ENCODE assay signal across 28 cellular contexts in the genomic region with DNA sequence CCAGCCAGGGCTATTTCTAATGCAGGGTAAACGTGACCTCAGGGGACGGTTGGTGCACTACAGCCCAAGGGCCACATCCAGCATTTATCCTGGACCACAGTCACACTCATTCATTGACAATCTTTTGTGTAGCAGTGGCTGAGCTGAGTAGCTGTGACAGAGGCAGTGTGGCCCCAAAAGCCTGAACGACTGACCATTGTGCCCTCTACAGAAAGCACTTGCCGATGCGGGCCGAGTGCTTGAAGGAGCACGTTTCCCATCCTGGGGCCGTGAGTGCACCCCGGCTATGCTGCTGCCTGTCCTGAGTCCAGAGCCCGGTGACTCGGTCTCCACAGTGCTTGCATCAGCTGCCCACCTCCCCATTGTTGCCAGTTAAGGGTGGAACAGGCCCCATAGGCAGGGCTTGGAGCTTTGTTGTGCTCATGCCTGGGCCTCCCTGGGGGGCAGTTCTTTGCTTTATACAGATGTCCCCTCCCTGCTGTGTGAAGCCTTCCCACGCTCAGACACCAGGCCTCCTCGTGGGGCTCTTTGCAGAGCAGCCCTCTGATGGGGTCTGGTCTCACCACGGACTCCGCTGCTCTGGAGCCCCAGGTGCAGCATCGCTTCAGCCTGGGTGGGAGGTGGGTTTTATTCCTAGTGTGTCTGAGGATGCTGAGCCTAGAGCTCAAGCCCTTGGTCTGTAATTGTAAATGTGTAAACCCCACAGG. TPM values are rescaled to one million over a fixed set of nuclear protein-coding genes. Genes with fewer than 3 reads are reported as not detected.
A peak's percentile ranks its signal among the peaks of the same experiment; 100 is the strongest.
DNase-seq lines count a peak whose midpoint lies in the region; ATAC-seq and TF ChIP-seq lines count a peak whose summit lies in the region.
"Had no signal": no experiment of that assay in that cellular context is flagged by ENCODE, and none has a peak within 500 bp of the region (broad histone marks: within the 10 kb centered on the region; RNA-seq: fewer than 3 reads in every experiment).

No MANE protein-coding gene starts in this region.

- POLR2A ChIA-PET in activated CD4-positive, alpha-beta memory T cell treated with anti-CD3 and anti-CD28 coated beads for 36 hours (lab: Charles Lee), result no interaction called here
- POLR2A ChIA-PET in activated CD4-positive, alpha-beta memory T cell treated with anti-CD3 and anti-CD28 coated beads, Interleukin-2, amount 10 ng/mL, durations not matched to agents 7 days and 5 days (lab: Charles Lee), result interaction anchor here (2.3 kb wide), 1 partner anchor 13 kb away, joined by 9 read pairs; the partner anchor contains the start of gene SNRPA1
- POLR2A ChIA-PET in HCT116 (lab: Charles Lee), result no interaction called here

- H3K4me3 ChIP-seq in HCT116 (replicated peaks in 1 of 2; ENCODE audit: low read depth in 1 of 2, low read length in 2 of 2), result no peak overlapping the region
- no peak overlapping the region for H3K4me3 ChIP-seq in stomach
- H3K4me3 ChIP-seq: A549, body of pancreas, left lung, upper lobe of left lung had no signal

- H3K9me3 ChIP-seq in HCT116 (ENCODE audit: control insufficient read depth in 1 of 2, insufficient read depth in 1 of 2, low read depth in 1 of 2, low read length in 2 of 2) (no peaks in the 10 kb centered on the region), stomach (no peaks in the 10 kb centered on the region)
- H3K9me3 ChIP-seq: A549, body of pancreas, left lung, upper lobe of left lung had no signal

- H3K27ac Mint-ChIP-seq in activated CD4-positive, alpha-beta memory T cell treated with anti-CD3 and anti-CD28 coated beads for 36 hours, result no peak overlapping the region
- H3K27ac Mint-ChIP-seq in activated CD4-positive, alpha-beta memory T cell treated with anti-CD3 and anti-CD28 coated beads, Interleukin-2, amount 10 ng/mL, durations not matched to agents 7 days and 5 days, result no peak overlapping the region
- no peak overlapping the region for H3K27ac Mint-ChIP-seq in activated T-helper 17 cell treated with anti-CD3 and anti-CD28 coated beads, Interleukin-2, amount 50 U/mL, for 72 hours
- H3K27ac Mint-ChIP-seq: activated CD4-positive, alpha-beta T cell treated with anti-CD3 and anti-CD28 coated beads, Interleukin-2, amount 10 ng/mL, durations not matched to agents 24 days and 14 days; activated naive CD4-positive, alpha-beta T cell treated with anti-CD3 and anti-CD28 coated beads for 36 hours; activated T-cell treated with anti-CD3 and anti-CD28 coated beads, Interleukin-2, amount 50 U/mL, for 72 hours; CD4-positive, CD25-positive, alpha-beta regulatory T cell; mesothelial cell of epicardium had no signal

- H4K20me1 ChIP-seq in HCT116 (ENCODE audit: insufficient read depth), result no peaks in the 10 kb centered on the region

- H3K4me2 ChIP-seq in HCT116 (ENCODE audit: low read length), result no peak overlapping the region
- H3K4me2 ChIP-seq: A549 had no signal

- no peak overlapping the region for H2AFZ ChIP-seq in HCT116 (ENCODE audit: low read depth, low read length, poor library complexity, severe bottlenecking)

- H3K27me3 ChIP-seq in HCT116 (ENCODE audit: insufficient read depth, low read length) (no peaks in the 10 kb centered on the region), stomach (peaks cover 0 to 14% (median 0%) of the 10 kb centered on the region in 3 donors)
- H3K27me3 ChIP-seq: body of pancreas, left lung, upper lobe of left lung had no signal

- H3K9ac ChIP-seq in HCT116 (ENCODE audit: low read length), result no peak overlapping the region

- no peak overlapping the region for H3K4me3 Mint-ChIP-seq in activated CD4-positive, alpha-beta memory T cell treated with anti-CD3 and anti-CD28 coated beads for 36 hours
- H3K4me3 Mint-ChIP-seq in activated CD4-positive, alpha-beta memory T cell treated with anti-CD3 and anti-CD28 coated beads, Interleukin-2, amount 10 ng/mL, durations not matched to agents 7 days and 5 days, result no peak overlapping the region
- H3K4me3 Mint-ChIP-seq in activated T-helper 17 cell treated with anti-CD3 and anti-CD28 coated beads, Interleukin-2, amount 50 U/mL, for 72 hours, result no peak overlapping the region
- H3K4me3 Mint-ChIP-seq: activated CD4-positive, alpha-beta T cell treated with anti-CD3 and anti-CD28 coated beads, Interleukin-2, amount 10 ng/mL, durations not matched to agents 24 days and 14 days; activated naive CD4-positive, alpha-beta T cell treated with anti-CD3 and anti-CD28 coated beads for 36 hours; activated T-cell treated with anti-CD3 and anti-CD28 coated beads, Interleukin-2, amount 50 U/mL, for 72 hours; CD4-positive, CD25-positive, alpha-beta regulatory T cell; central memory CD8-positive, alpha-beta T cell; mesothelial cell of epicardium; naive B cell had no signal

- peak; percentile 2 for DNase-seq in activated CD4-positive, alpha-beta memory T cell treated with anti-CD3 and anti-CD28 coated beads for 36 hours
- no peak for DNase-seq in activated CD4-positive, alpha-beta memory T cell treated with anti-CD3 and anti-CD28 coated beads, Interleukin-2, amount 10 ng/mL, durations not matched to agents 7 days and 5 days
- DNase-seq in HCT116 (ENCODE audit: low read depth, low spot score) (no peak), left colon (peak in 1 of 2 donors; percentile 1), stomach (peak; percentile 17), GM19238 (ENCODE audit: insufficient read length, low spot score) (no peak)
- DNase-seq: activated CD4-positive, alpha-beta T cell treated with anti-CD3 and anti-CD28 coated beads, Interleukin-2, amount 10 ng/mL, durations not matched to agents 24 days and 14 days; activated naive CD4-positive, alpha-beta T cell treated with anti-CD3 and anti-CD28 coated beads for 36 hours; activated T-cell treated with anti-CD3 and anti-CD28 coated beads, Interleukin-2, amount 50 U/mL, for 72 hours; CD4-positive, CD25-positive, alpha-beta regulatory T cell; glutamatergic neuron; GOT3; naive B cell; NCI-H2081 treated with DMSO at 0.1 percent for 48 hours; NCI-H446; NCI-H774; nucleus accumbens; stimulated activated CD4-positive, alpha-beta T cell treated with anti-CD3 and anti-CD28 coated beads, Interleukin-15, amount 100 ng/mL, for 24 hours; stimulated activated CD4-positive, alpha-beta T cell treated with anti-CD3 and anti-CD28 coated beads, Interleukin-4, amount 100 ng/mL, for 4 hours; WERI-Rb-1 had no signal

- H3K36me3 Mint-ChIP-seq in activated CD4-positive, alpha-beta memory T cell treated with anti-CD3 and anti-CD28 coated beads for 36 hours, result no peaks in the 10 kb centered on the region
- no peaks in the 10 kb centered on the region for H3K36me3 Mint-ChIP-seq in activated CD4-positive, alpha-beta memory T cell treated with anti-CD3 and anti-CD28 coated beads, Interleukin-2, amount 10 ng/mL, durations not matched to agents 7 days and 5 days (ENCODE audit: low read depth)
- H3K36me3 Mint-ChIP-seq in activated T-helper 17 cell treated with anti-CD3 and anti-CD28 coated beads, Interleukin-2, amount 50 U/mL, for 72 hours (ENCODE audit: low read depth), result no peaks in the 10 kb centered on the region
- H3K36me3 Mint-ChIP-seq: CD4-positive, CD25-positive, alpha-beta regulatory T cell; mesothelial cell of epicardium; naive B cell had no signal

- 80 to 95% (median 83%) methylated on average over 9 to 16 of the region's 16 CpGs for WGBS in stomach, 5 donors

- H3K79me2 ChIP-seq in HCT116 (ENCODE audit: insufficient read depth, low read length), result no peaks in the 10 kb centered on the region

- H3K36me3 ChIP-seq in HCT116 (ENCODE audit: control insufficient read depth in 1 of 2, insufficient read depth in 2 of 2, low read length in 2 of 2) (no peaks in the 10 kb centered on the region), stomach (peaks cover 0 to 18% (median 0%) of the 10 kb centered on the region in 4 donors)
- H3K36me3 ChIP-seq: left lung, upper lobe of left lung, WERI-Rb-1 had no signal

- no peak for TF ChIP-seq EP300 in stomach (IDR thresholded peaks at IDR 0.05)

- no peaks in the 10 kb centered on the region for H3K27me3 Mint-ChIP-seq in activated CD4-positive, alpha-beta memory T cell treated with anti-CD3 and anti-CD28 coated beads for 36 hours
- H3K27me3 Mint-ChIP-seq in activated CD4-positive, alpha-beta memory T cell treated with anti-CD3 and anti-CD28 coated beads, Interleukin-2, amount 10 ng/mL, durations not matched to agents 7 days and 5 days, result no peaks in the 10 kb centered on the region
- no peaks in the 10 kb centered on the region for H3K27me3 Mint-ChIP-seq in activated T-helper 17 cell treated with anti-CD3 and anti-CD28 coated beads, Interleukin-2, amount 50 U/mL, for 72 hours
- H3K27me3 Mint-ChIP-seq: activated CD4-positive, alpha-beta T cell treated with anti-CD3 and anti-CD28 coated beads, Interleukin-2, amount 10 ng/mL, durations not matched to agents 24 days and 14 days had no signal

- no peak overlapping the region for H3K27ac ChIP-seq in HCT116 (ENCODE audit: low read depth, low read length)
- no peak overlapping the region for H3K27ac ChIP-seq in stomach
- H3K27ac ChIP-seq: A549, body of pancreas, left lung, upper lobe of left lung, WERI-Rb-1 had no signal

- RAD21 ChIA-PET in HCT116 (lab: Charles Lee; ENCODE audit: low non-redundant PET in 1 of 2, low total read pairs in 2 of 2, uncharacterized antibody in 2 of 2, unreplicated experiment in 2 of 2), result no interaction called here

- TF ChIP-seq CTCF in HCT116 (IDR thresholded peaks at IDR 0.05 in 2 of 3, conservative IDR thresholded peaks at IDR 0.05 in 1 of 3; ENCODE audit: borderline replicate concordance in 1 of 3, insufficient read depth in 1 of 3, low read depth in 2 of 3, low read length in 2 of 3) (no peak), stomach (IDR thresholded peaks at IDR 0.05) (no peak)

- no peak for TF ChIP-seq RAD21 in HCT116 (IDR thresholded peaks at IDR 0.05; ENCODE audit: low read depth)

- ATAC-seq in HCT116 (0 out of 2 replicates have a peak, but pooled peaks have one; percentile 13), left colon (peak; percentile 7), GM21528 (IDR thresholded peaks at IDR 0.05; ENCODE audit: low FRiP score, unreplicated experiment) (no peak)
- no peak for ATAC-seq in activated T-helper 17 cell treated with anti-CD3 and anti-CD28 coated beads, Interleukin-2, amount 50 U/mL, for 72 hours (replicated peaks)
- ATAC-seq: activated T-cell treated with anti-CD3 and anti-CD28 coated beads, Interleukin-2, amount 50 U/mL, for 72 hours; body of pancreas; left lung had no signal

- no TSS peak for BruUV-seq in HCT116 (replicated peaks; lab: Mats Ljungman, UMichigan)

- intact Hi-C loops in activated CD4-positive, alpha-beta memory T cell treated with anti-CD3 and anti-CD28 coated beads for 36 hours (cut with micrococcal nuclease), result no loop called here
- intact Hi-C loops in HCT116 (cut with micrococcal nuclease) (no loop called here), left colon (cut with DNase I, micrococcal nuclease) (no loop called here), stomach (cut with DNase I; ENCODE audit: low total_unique reads) (loop anchor here (10.0 kb wide), 1 partner anchor 197 kb away; no protein-coding TSS in a partner anchor)

- H3K9me2 ChIP-seq in HCT116 (ENCODE audit: insufficient read depth), result no peaks in the 10 kb centered on the region

- no peaks in the 10 kb centered on the region for H3K9me3 Mint-ChIP-seq in activated CD4-positive, alpha-beta memory T cell treated with anti-CD3 and anti-CD28 coated beads for 36 hours
- H3K9me3 Mint-ChIP-seq in activated CD4-positive, alpha-beta memory T cell treated with anti-CD3 and anti-CD28 coated beads, Interleukin-2, amount 10 ng/mL, durations not matched to agents 7 days and 5 days, result no peaks in the 10 kb centered on the region
- no peaks in the 10 kb centered on the region for H3K9me3 Mint-ChIP-seq in activated T-helper 17 cell treated with anti-CD3 and anti-CD28 coated beads, Interleukin-2, amount 50 U/mL, for 72 hours
- H3K9me3 Mint-ChIP-seq: activated CD4-positive, alpha-beta T cell treated with anti-CD3 and anti-CD28 coated beads, Interleukin-2, amount 10 ng/mL, durations not matched to agents 24 days and 14 days; activated naive CD4-positive, alpha-beta T cell treated with anti-CD3 and anti-CD28 coated beads for 36 hours; activated T-cell treated with anti-CD3 and anti-CD28 coated beads, Interleukin-2, amount 50 U/mL, for 72 hours; CD4-positive, CD25-positive, alpha-beta regulatory T cell; central memory CD8-positive, alpha-beta T cell; mesothelial cell of epicardium; naive B cell had no signal

- H3K4me1 Mint-ChIP-seq in activated CD4-positive, alpha-beta memory T cell treated with anti-CD3 and anti-CD28 coated beads for 36 hours (ENCODE audit: low read depth), result no peaks in the 10 kb centered on the region
- H3K4me1 Mint-ChIP-seq in activated CD4-positive, alpha-beta memory T cell treated with anti-CD3 and anti-CD28 coated beads, Interleukin-2, amount 10 ng/mL, durations not matched to agents 7 days and 5 days, result no peaks in the 10 kb centered on the region
- no peaks in the 10 kb centered on the region for H3K4me1 Mint-ChIP-seq in activated T-helper 17 cell treated with anti-CD3 and anti-CD28 coated beads, Interleukin-2, amount 50 U/mL, for 72 hours
- H3K4me1 Mint-ChIP-seq: CD4-positive, CD25-positive, alpha-beta regulatory T cell; central memory CD8-positive, alpha-beta T cell; mesothelial cell of epicardium had no signal

- TF ChIP-seq POLR2A in HCT116 (IDR thresholded peaks at IDR 0.05; ENCODE audit: borderline replicate concordance, extremely low read depth, insufficient read depth, insufficient read length) (no peak), stomach (IDR thresholded peaks at IDR 0.05) (no peak)

- H3K4me1 ChIP-seq in HCT116 (ENCODE audit: control insufficient read depth in 1 of 2, insufficient read depth in 2 of 2, low read length in 2 of 2), result no peaks in the 10 kb centered on the region
- no peaks in the 10 kb centered on the region for H3K4me1 ChIP-seq in stomach
- H3K4me1 ChIP-seq: A549, body of pancreas, left lung, upper lobe of left lung had no signal

- CTCF ChIA-PET in activated CD4-positive, alpha-beta memory T cell treated with anti-CD3 and anti-CD28 coated beads for 36 hours (lab: Charles Lee), result interaction anchor here (0.7 kb wide), 1 partner anchor 333 kb away, joined by 3 read pairs; no protein-coding TSS in a partner anchor
- CTCF ChIA-PET in activated CD4-positive, alpha-beta memory T cell treated with anti-CD3 and anti-CD28 coated beads, Interleukin-2, amount 10 ng/mL, durations not matched to agents 7 days and 5 days (lab: Charles Lee), result interaction anchor here (1.3 to 1.8 kb wide), 2 partner anchors 11 to 12 kb away, joined by 3 to 5 read pairs; no protein-coding TSS in a partner anchor
- CTCF ChIA-PET in HCT116 (lab: Charles Lee), result no interaction called here

RNA-seq across cellular contexts. Expression of gene SNRPA1, which starts 13.0 kb away (rescaled TPM):
- total RNA-seq in activated CD4-positive, alpha-beta memory T cell treated with anti-CD3 and anti-CD28 coated beads for 36 hours, result 100 to 1,000 TPM; 167 to 173 TPM
- total RNA-seq in activated CD4-positive, alpha-beta memory T cell treated with anti-CD3 and anti-CD28 coated beads, Interleukin-2, amount 10 ng/mL, durations not matched to agents 7 days and 5 days, result 100 to 1,000 TPM; 107 to 113 TPM
- total RNA-seq in HCT116 (2021; ENCODE audit: unreplicated experiment) (104 TPM), left colon (10 to 100 TPM; 44.7 to 48.2 TPM), stomach (10 to 100 TPM in 4 of 5 donors, 1 to 10 TPM in 1; 3.5 to 75.6 (median 32.1) TPM)
- polyA plus RNA-seq in HCT116 (2012), result 54.3 and 64.9 TPM in 2 replicates
- polyA plus RNA-seq in stomach, result 10 to 100 TPM; 58.9 to 61.7 (median 59.1) TPM
- 100 to 1,000 TPM; 127 to 174 TPM for total RNA-seq in activated T-helper 17 cell treated with anti-CD3 and anti-CD28 coated beads, Interleukin-2, amount 50 U/mL, for 72 hours

RNA-seq across cellular contexts. Expression of gene SELENOS, which starts 30.8 kb away (rescaled TPM):
- total RNA-seq in activated CD4-positive, alpha-beta memory T cell treated with anti-CD3 and anti-CD28 coated beads for 36 hours, result 10 to 100 TPM; 30.9 to 31.7 TPM
- 10 to 100 TPM; 43.0 to 45.7 TPM for total RNA-seq in activated CD4-positive, alpha-beta memory T cell treated with anti-CD3 and anti-CD28 coated beads, Interleukin-2, amount 10 ng/mL, durations not matched to agents 7 days and 5 days
- total RNA-seq in HCT116 (2021; ENCODE audit: unreplicated experiment) (45.6 TPM), left colon (100 to 1,000 TPM; 134 to 142 TPM), stomach (100 to 1,000 TPM in 1 of 5 donors, 10 to 100 TPM in 4; 71.7 to 184 (median 86.9) TPM)
- polyA plus RNA-seq in HCT116 (2012), result 41.6 and 53.8 TPM in 2 replicates
- polyA plus RNA-seq in stomach, result 10 to 100 TPM; 37.4 to 67.2 (median 62.9) TPM
- total RNA-seq in activated T-helper 17 cell treated with anti-CD3 and anti-CD28 coated beads, Interleukin-2, amount 50 U/mL, for 72 hours, result 10 to 100 TPM; 22.6 to 32.2 TPM

RNA-seq across cellular contexts. Expression of gene CHSY1, which starts 56.2 kb away (rescaled TPM):
- 10 to 100 TPM; 34.8 to 36.3 TPM for total RNA-seq in activated CD4-positive, alpha-beta memory T cell treated with anti-CD3 and anti-CD28 coated beads for 36 hours
- total RNA-seq in activated CD4-positive, alpha-beta memory T cell treated with anti-CD3 and anti-CD28 coated beads, Interleukin-2, amount 10 ng/mL, durations not matched to agents 7 days and 5 days, result 10 to 100 TPM; 61.7 to 62.0 TPM
- 25.4 TPM for total RNA-seq in HCT116 (2021; ENCODE audit: unreplicated experiment)
- 10.0 and 13.2 TPM in 2 replicates for polyA plus RNA-seq in HCT116 (2012)
- 10 to 100 TPM; 10.6 to 11.7 TPM for total RNA-seq in left colon
- 10 to 100 TPM; 20.7 to 57.1 (median 35.1) TPM for total RNA-seq in stomach
- 10 to 100 TPM in 1 of 3 donors, 1 to 10 TPM in 2; 4.7 to 11.8 (median 9.0) TPM for polyA plus RNA-seq in stomach
- 100 to 1,000 TPM in 1 of 2 donors, 10 to 100 TPM in 1; 47.4 to 114 TPM for total RNA-seq in activated T-helper 17 cell treated with anti-CD3 and anti-CD28 coated beads, Interleukin-2, amount 50 U/mL, for 72 hours

Comparison
In these comparisons a context has a peak if more than half of its experiments do, and no peak if none do; other contexts are left out.
1. DNase-seq: peak in activated CD4-positive, alpha-beta memory T cell treated with anti-CD3 and anti-CD28 coated beads for 36 hours (single experiment) and stomach (single experiment); none in activated CD4-positive, alpha-beta memory T cell treated with anti-CD3 and anti-CD28 coated beads, Interleukin-2, amount 10 ng/mL, durations not matched to agents 7 days and 5 days (single experiment), HCT116 (single experiment) and GM19238 (single experiment).
2. ATAC-seq: peak in HCT116 (single experiment) and left colon (single experiment); none in GM21528 (single experiment) and activated T-helper 17 cell treated with anti-CD3 and anti-CD28 coated beads, Interleukin-2, amount 50 U/mL, for 72 hours (single experiment).